ENCODE assay signal across 8 cellular contexts in genomic region chr1:63773496-63773814, GRCh38. TPM values are rescaled to one million over a fixed set of nuclear protein-coding genes. Genes with fewer than 3 reads are reported as not detected.
DNase-seq lines count a peak whose midpoint lies in the region; ATAC-seq, FAIRE-seq and TF ChIP-seq lines count a peak whose summit lies in the region.

No MANE protein-coding gene starts in this region.

- intact Hi-C loops in GM12878 (cut with micrococcal nuclease; ENCODE audit: unreplicated experiment) = no loop called here

- ATAC-seq in HG02884 (IDR thresholded peaks at IDR 0.05; ENCODE audit: unreplicated experiment) (peak; percentile 5), GM12878 (no peak; the same call in 1 of the 3 replicates), GM19324 (IDR thresholded peaks at IDR 0.05; ENCODE audit: low FRiP score, unreplicated experiment) (no peak)

- no peaks in the 10 kb centered on the region for H4K20me1 ChIP-seq in GM12878 (ENCODE audit: control insufficient read depth, insufficient read depth)

- peaks cover 5 to 17% of the 10 kb centered on the region in 2 experiments for H3K27me3 ChIP-seq in GM12878 (replicated peaks in 1 of 2; ENCODE audit: control insufficient read depth in 2 of 2, insufficient read depth in 2 of 2, low read length in 1 of 2)

- CTCF ChIA-PET in GM12878 (lab: Yijun Ruan, JAX) (interaction anchor here (1.2 to 1.7 kb wide), 3 partner anchors 99 to 149 kb away, joined by 4 to 6 read pairs (median 5); no protein-coding TSS in a partner anchor), GM10248 (lab: Yijun Ruan, JAX) (interaction anchor here (1.0 to 1.4 kb wide), 3 partner anchors 9 to 360 kb away, joined by 3 read pairs; no protein-coding TSS in a partner anchor)

- H3K9me3 ChIP-seq in GM12878 (replicated peaks; ENCODE audit: control insufficient read depth, insufficient read depth, low read length) = no peaks in the 10 kb centered on the region
- H3K9me3 ChIP-seq in mesodermal cell (ENCODE audit: control insufficient read depth, low read length) = no peaks in the 10 kb centered on the region

- TF ChIP-seq CTCF in AG09309 (IDR thresholded peaks at IDR 0.05; ENCODE audit: control insufficient read depth, insufficient read depth, low read depth, low read length, missing control alignments) = no peak
- TF ChIP-seq CTCF in GM12878 (IDR thresholded peaks at IDR 0.05 in 2 of 3, conservative IDR thresholded peaks at IDR 0.05 in 1 of 3; ENCODE audit: control insufficient read depth in 2 of 3, extremely low read depth in 1 of 3, insufficient read depth in 1 of 3, low read depth in 3 of 3, low read length in 3 of 3) = no peak
- no peak for TF ChIP-seq CTCF in GM10248 (IDR thresholded peaks at IDR 0.05; ENCODE audit: control extremely low read depth, extremely low read depth, low read depth, missing control alignments)
- no peak for TF ChIP-seq CTCF in D721Med (IDR thresholded peaks at IDR 0.05; ENCODE audit: insufficient read depth, missing control alignments)

- no peaks in the 10 kb centered on the region for H3K79me2 ChIP-seq in GM12878 (ENCODE audit: control insufficient read depth, insufficient read depth, low read length)

- no peak for TF ChIP-seq RAD21 in GM12878 (IDR thresholded peaks at IDR 0.05; ENCODE audit: insufficient read depth, low read depth, low read length)

- DNase-seq in AG09309 (ENCODE audit: low read depth) (no peak), GM12878 (ENCODE audit: low read depth, low spot score) (no peak), NK-92 (lab: John Stamatoyannopoulos, UW; ENCODE audit: unreplicated experiment) (no peak), GM10248 (ENCODE audit: extremely low spot score) (no peak), D721Med (ENCODE audit: insufficient read length, low spot score) (no peak)

- 8% methylated on average over 7 of the region's 9 CpGs for WGBS in GM12878 (ENCODE audit: insufficient coverage, insufficient replicate concordance, low lambda C conversion rate, missing lambda C conversion rate)
- 0 to 17% methylated on average over 3 to 4 of the region's 9 CpGs for WGBS in mesodermal cell (ENCODE audit: insufficient coverage in 2 of 2), 2 experiments

- H3K36me3 ChIP-seq in GM12878 (ENCODE audit: control insufficient read depth in 2 of 2, insufficient read depth in 2 of 2, low read length in 1 of 2) (no peaks in the 10 kb centered on the region), mesodermal cell (ENCODE audit: control insufficient read depth, insufficient read depth, low read length) (no peaks in the 10 kb centered on the region)

- H3K9ac ChIP-seq in GM12878 (ENCODE audit: control insufficient read depth, insufficient read depth, low read length) = no peak overlapping the region

- POLR2A ChIA-PET in GM12878 (lab: Charles Lee) = no interaction called here
- POLR2A ChIA-PET in GM10248 (lab: Yijun Ruan, JAX) = no interaction called here

- H3K27ac ChIP-seq in GM12878 (ENCODE audit: control insufficient read depth, insufficient read depth) = no peak overlapping the region
- no peak overlapping the region for H3K27ac ChIP-seq in mesodermal cell (ENCODE audit: low read depth, low read length, severe bottlenecking)

- no peak overlapping the region for H2AFZ ChIP-seq in GM12878 (ENCODE audit: control insufficient read depth, low read depth, low read length)

- SMC1A ChIA-PET in GM12878 (lab: Charles Lee; ENCODE audit: uncharacterized antibody, unreplicated experiment) = interaction anchor here (0.9 to 1.4 kb wide), 4 partner anchors 56 to 470 kb away, joined by 3 read pairs; no protein-coding TSS in a partner anchor

- RAD21 ChIA-PET in GM12878 (lab: Charles Lee; ENCODE audit: unreplicated experiment) = no interaction called here

- TF ChIP-seq POLR2A in GM12878 (IDR thresholded peaks at IDR 0.05; ENCODE audit: low read depth, low read length) = no peak

- H3K4me3 ChIP-seq in AG09309 (ENCODE audit: control insufficient read depth, low read depth, low read length) (peak overlapping the region; percentile 91), GM12878 (no peak overlapping the region), mesodermal cell (ENCODE audit: extremely low read depth, insufficient read depth, low read length, poor library complexity, severe bottlenecking) (peak overlapping the region; percentile 72)

- in situ Hi-C loops in GM12878 (cut with MboI) = no loop called here

- H3K4me2 ChIP-seq in GM12878 (ENCODE audit: control insufficient read depth, insufficient read depth) = peak overlapping the region; percentile 47; the same call in 1 of the 2 replicates

- TF ChIP-seq EP300 in GM12878 (IDR thresholded peaks at IDR 0.05; ENCODE audit: borderline replicate concordance in 1 of 2, control insufficient read depth in 1 of 2, low read depth in 2 of 2, low read length in 2 of 2) = no peak

- peak; percentile 52 for FAIRE-seq in GM12878 (lab: Jason Lieb, UNC)
- FAIRE-seq in D721Med (lab: Jason Lieb, UNC) = no peak

- no peaks in the 10 kb centered on the region for H3K4me1 ChIP-seq in GM12878 (ENCODE audit: control insufficient read depth, insufficient read depth, low read length)
- H3K4me1 ChIP-seq in mesodermal cell (ENCODE audit: control insufficient read depth, insufficient read depth, low read length, poor library complexity, severe bottlenecking) = peaks cover 16% of the 10 kb centered on the region

- no TSS peak for BruUV-seq in GM12878 (replicated peaks; lab: Mats Ljungman, UMichigan)

TF ChIP-seq in GM12878, 131 proteins besides CTCF, POLR2A, EP300 and RAD21:
- TF ChIP-seq CREB1 (IDR thresholded peaks at IDR 0.05; ENCODE audit: low read depth) = no peak
- no peak for TF ChIP-seq BHLHE40 (IDR thresholded peaks at IDR 0.05; ENCODE audit: borderline replicate concordance in 1 of 2, low read depth in 2 of 2, low read length in 1 of 2)
- peak; percentile 77; the same call in 1 of the 2 replicates for TF ChIP-seq EZH2 (IDR thresholded peaks at IDR 0.05; ENCODE audit: borderline replicate concordance, control insufficient read depth, low read depth, low read length)

RNA-seq across cellular contexts. Expression of gene ROR1, which starts 0.4 kb away (rescaled TPM):
- total RNA-seq in GM12878 (2013; cell fraction: nucleolus; rRNA removed) = 3.4 and 4.0 TPM in 2 replicates
- not detected in 2 replicates for total RNA-seq in GM12878 (2014; rRNA removed)
- total RNA-seq in GM12878 (2014; rRNA removed; fragmentation: Illumina TruSeq; extraction: Trizol) = not detected in 2 replicates
- total RNA-seq in GM12878 (2021) = 0.05 and 0.08 TPM in 2 replicates
- not detected for polyA plus RNA-seq in GM12878 (2011; ENCODE audit: low read depth)
- 0.08 and 0.13 TPM in 2 replicates for polyA plus RNA-seq in GM12878 (2011; rRNA removed)
- polyA plus RNA-seq in GM12878 (2011; cell fraction: cytosol; rRNA removed) = 0.03 and 0.10 TPM in 2 replicates
- 0.04 TPM in 1 of 2 replicates, not detected in the other for polyA plus RNA-seq in GM12878 (2011; cell fraction: nucleus; rRNA removed)
- polyA plus RNA-seq in GM12878 (2012) = 0.10 TPM in 1 of 2 replicates, not detected in the other
- polyA plus RNA-seq in GM12878 (2014; fragmentation: Illumina TruSeq; extraction: Trizol) = not detected in 2 replicates
- polyA plus RNA-seq in GM12878 (2014; fragmentation: Nextera tagmentation; extraction: Ambion mirVana) = under 1 TPM; 0.02 to 0.03 TPM
- polyA plus RNA-seq in GM12878 (2014; rRNA removed) = not detected in 2 replicates
- polyA plus RNA-seq in GM12878 (2016; fragmentation: Nextera tagmentation; extraction: Ambion mirVana) = not detected
- polyA minus RNA-seq in GM12878 (2011; rRNA and poly(A)+ RNA removed) = 0.22 and 0.62 TPM in 2 replicates
- polyA minus RNA-seq in GM12878 (2011; cell fraction: cytosol; rRNA and poly(A)+ RNA removed) = not detected in 2 replicates
- 0.12 and 0.29 TPM in 2 replicates for polyA minus RNA-seq in GM12878 (2011; cell fraction: nucleus; rRNA and poly(A)+ RNA removed)
- polyA plus RNA-seq in mesodermal cell (2013, experiment 1 of 2) = 22.2 TPM
- 24.8 TPM for polyA plus RNA-seq in mesodermal cell (2013, experiment 2 of 2)
